In genomic region chr2:174492963-174493431, GRCh38 we compare ENCODE assay signal across 8 cellular contexts. TPM values are rescaled to one million over a fixed set of nuclear protein-coding genes. Genes with fewer than 3 reads are reported as not detected.
A peak's percentile ranks its signal among the peaks of the same experiment; 100 is the strongest.
DNase-seq lines count a peak whose midpoint lies in the region; ATAC-seq and TF ChIP-seq lines count a peak whose summit lies in the region.

No MANE protein-coding gene starts in this region.

- intact Hi-C loops in activated CD8-positive, alpha-beta T cell treated with anti-CD3 and anti-CD28 coated beads for 36 hours (cut with micrococcal nuclease), result loop anchor here (10.0 kb wide), 1 partner anchor 102 kb away; the partner anchor contains the start of gene WIPF1

- peak overlapping the region; percentile 98 for H3K27ac Mint-ChIP-seq in activated CD8-positive, alpha-beta T cell treated with anti-CD3 and anti-CD28 coated beads for 36 hours

- peak overlapping the region; percentile 70 for H2AFZ ChIP-seq in ACC112 (ENCODE audit: low read length, unreplicated experiment)

- peak; percentile 92 for ATAC-seq in GM19455 (IDR thresholded peaks at IDR 0.05; ENCODE audit: unreplicated experiment)
- ATAC-seq in HG03469 (IDR thresholded peaks at IDR 0.05; ENCODE audit: unreplicated experiment), result peak; percentile 93
- ATAC-seq in activated CD8-positive, alpha-beta T cell treated with anti-CD3 and anti-CD28 coated beads for 36 hours, result peak; percentile 79

- H3K27me3 Mint-ChIP-seq in activated CD8-positive, alpha-beta T cell treated with anti-CD3 and anti-CD28 coated beads for 36 hours, result no peaks in the 10 kb centered on the region

- DNase-seq in activated CD8-positive, alpha-beta T cell treated with anti-CD3 and anti-CD28 coated beads for 36 hours, result peak; percentile 88
- DNase-seq in medulla oblongata (ENCODE audit: extremely low spot score), result peak; percentile 63
- DNase-seq in NCI-H1417 (lab: John Stamatoyannopoulos, UW), result no peak
- no peak for DNase-seq in NCI-H187 (lab: John Stamatoyannopoulos, UW)
- no peak for DNase-seq in NCI-H446 treated with DMSO at 0.1 percent for 48 hours (lab: John Stamatoyannopoulos, UW)

- H3K27me3 ChIP-seq in ACC112 (ENCODE audit: insufficient read depth, low read length), result no peaks in the 10 kb centered on the region

- no peaks in the 10 kb centered on the region for H3K4me1 ChIP-seq in ACC112 (ENCODE audit: control insufficient read depth, insufficient read depth, low read length, unreplicated experiment)

- peaks cover 73% of the 10 kb centered on the region for H3K4me1 Mint-ChIP-seq in activated CD8-positive, alpha-beta T cell treated with anti-CD3 and anti-CD28 coated beads for 36 hours (ENCODE audit: low read depth)

- POLR2A ChIA-PET in activated CD8-positive, alpha-beta T cell treated with anti-CD3 and anti-CD28 coated beads for 36 hours (lab: Charles Lee), result interaction anchor here (1.0 to 1.8 kb wide), 8 partner anchors 9 to 139 kb away, joined by 3 to 7 read pairs (median 4); no protein-coding TSS in a partner anchor

- 0 out of 2 replicates have a peak overlapping the region, but pooled peaks have one; percentile 26 for H3K4me3 ChIP-seq in ACC112 (ENCODE audit: low read depth, low read length)

- H3K27ac ChIP-seq in ACC112 (ENCODE audit: low read depth, low read length), result no peak overlapping the region

- H3K9me3 Mint-ChIP-seq in activated CD8-positive, alpha-beta T cell treated with anti-CD3 and anti-CD28 coated beads for 36 hours, result no peaks in the 10 kb centered on the region

- H3K79me2 ChIP-seq in ACC112 (ENCODE audit: control insufficient read depth, insufficient read depth, low read length, unreplicated experiment), result no peaks in the 10 kb centered on the region

- H3K36me3 ChIP-seq in ACC112 (ENCODE audit: insufficient read depth, low read length), result no peaks in the 10 kb centered on the region

- peak overlapping the region; percentile 77 for H3K4me3 Mint-ChIP-seq in activated CD8-positive, alpha-beta T cell treated with anti-CD3 and anti-CD28 coated beads for 36 hours

- peaks cover 2% of the 10 kb centered on the region for H3K36me3 Mint-ChIP-seq in activated CD8-positive, alpha-beta T cell treated with anti-CD3 and anti-CD28 coated beads for 36 hours (ENCODE audit: low read depth)

- no peak for TF ChIP-seq CTCF in activated CD8-positive, alpha-beta T cell treated with anti-CD3 and anti-CD28 coated beads for 36 hours (IDR thresholded peaks at IDR 0.05)

- CTCF ChIA-PET in activated CD8-positive, alpha-beta T cell treated with anti-CD3 and anti-CD28 coated beads for 36 hours (lab: Charles Lee), result interaction anchor here (0.7 to 1.2 kb wide), 8 partner anchors 8 to 1516 kb away, joined by 3 to 5 read pairs (median 3); no protein-coding TSS in a partner anchor

RNA-seq across cellular contexts. Expression of gene GPR155, which starts 6.2 kb away (rescaled TPM):
- 10 to 100 TPM; 13.3 to 15.3 TPM for total RNA-seq in activated CD8-positive, alpha-beta T cell treated with anti-CD3 and anti-CD28 coated beads for 36 hours

Comparison
In these comparisons a context has a peak if more than half of its experiments do, and no peak if none do; other contexts are left out.
1. DNase-seq: peak in activated CD8-positive, alpha-beta T cell treated with anti-CD3 and anti-CD28 coated beads for 36 hours (single experiment) and medulla oblongata (single experiment); none in NCI-H1417 (0 of 3), NCI-H187 (0 of 2) and NCI-H446 treated with DMSO at 0.1 percent for 48 hours (single experiment).
2. Peak in every context shown above with its lines, with median percentiles within 50 percentile points of each other: ATAC-seq.